14 cellular contexts compared by ENCODE assay signal in the genomic region with DNA sequence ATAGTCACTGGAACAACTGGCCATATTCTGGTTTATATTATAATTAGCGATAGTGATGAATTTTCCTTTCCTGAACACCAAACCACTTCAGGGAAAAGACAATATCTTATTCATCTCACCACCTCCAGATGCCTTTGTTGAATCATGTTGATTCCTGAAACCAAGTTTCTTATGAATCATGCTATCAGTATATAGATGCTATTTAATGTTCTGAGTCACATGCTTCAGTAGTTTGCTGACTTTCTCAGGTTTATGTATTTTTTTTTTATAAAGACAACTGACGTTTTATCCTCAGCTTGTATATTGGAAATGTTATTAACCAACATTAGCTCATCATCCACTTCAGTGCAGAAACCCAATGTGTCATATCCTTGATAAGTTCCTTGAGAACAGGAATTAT.
"Had no signal": no experiment of that assay in that cellular context is flagged by ENCODE, and none has a peak within 500 bp of the region (broad histone marks: within the 10 kb centered on the region; RNA-seq: fewer than 3 reads in every experiment).

No MANE protein-coding gene starts in this region.

- H3K27me3 ChIP-seq: hepatocyte, tibial nerve had no signal

- ATAC-seq: effector memory CD8-positive, alpha-beta T cell; left cardiac atrium; right cardiac atrium had no signal

- H3K27ac ChIP-seq: coronary artery, hepatocyte, tibial nerve had no signal

- DNase-seq: activated CD4-positive, alpha-beta T cell treated with anti-CD3 and anti-CD28 coated beads, Interleukin-2, amount 50 U/mL, for 1 hour; activated effector memory CD4-positive, alpha-beta T cell treated with anti-CD3 and anti-CD28 coated beads, Interleukin-2, amount 50 U/mL, for 16 hours; activated naive CD8-positive, alpha-beta T cell treated with anti-CD3 and anti-CD28 coated beads for 36 hours; activated T-cell treated with anti-CD3 and anti-CD28 coated beads, Interleukin-2, amount 50 U/mL, for 1 hour; caudate nucleus; effector memory CD8-positive, alpha-beta T cell; erythroblast; left cardiac atrium; naive B cell; posterior cingulate gyrus; right cardiac atrium had no signal
